ENCODE assay signal across 29 cellular contexts in the genomic region with DNA sequence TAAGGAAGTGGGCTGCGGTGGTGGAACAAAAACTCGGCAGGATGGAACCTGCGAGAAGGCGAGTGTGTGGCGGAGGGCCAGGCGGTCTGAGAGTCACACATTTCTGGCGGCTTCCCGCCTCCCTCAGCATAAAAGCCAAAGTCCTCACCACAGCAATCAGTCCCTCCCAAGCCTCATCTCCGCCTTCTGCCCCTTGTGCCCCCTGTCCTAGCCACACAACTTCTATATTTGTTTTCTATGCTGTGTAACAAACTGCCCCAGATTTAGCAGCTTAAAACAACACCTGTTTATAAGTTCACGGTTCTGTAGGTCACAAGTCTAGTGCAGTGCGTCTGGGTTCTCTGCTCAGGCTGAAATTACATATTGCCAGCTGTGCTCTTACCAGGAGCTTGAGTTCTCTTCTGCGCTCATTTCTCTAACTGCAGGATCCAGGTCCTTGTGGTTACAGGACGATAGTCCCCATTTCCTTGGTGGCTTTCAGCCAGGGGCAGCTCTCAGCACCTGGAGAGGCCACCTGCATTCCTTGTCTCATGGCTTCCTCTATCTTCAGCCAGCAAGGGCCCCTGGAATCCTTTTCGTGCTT. TPM values are rescaled to one million over a fixed set of nuclear protein-coding genes. Genes with fewer than 3 reads are reported as not detected.
DNase-seq lines count a peak whose midpoint lies in the region; ATAC-seq and TF ChIP-seq lines count a peak whose summit lies in the region.
"Had no signal": no experiment of that assay in that cellular context is flagged by ENCODE, and none has a peak within 500 bp of the region (broad histone marks: within the 10 kb centered on the region; RNA-seq: fewer than 3 reads in every experiment).

No MANE protein-coding gene starts in this region.

- WGBS in endodermal cell (ENCODE audit: insufficient coverage in 1 of 2, insufficient read length in 1 of 2), 2 experiments: 80 to 87% methylated on average over 6 to 14 of the region's 14 CpGs
- 58 to 64% methylated on average over 14 of the region's 14 CpGs for WGBS in thyroid gland, 2 donors

- peaks cover 24% of the 10 kb centered on the region for H3K27me3 Mint-ChIP-seq in activated CD8-positive, alpha-beta memory T cell treated with anti-CD3 and anti-CD28 coated beads, Interleukin-2, amount 10 ng/mL, durations not matched to agents 7 days and 5 days
- H3K27me3 Mint-ChIP-seq in endodermal cell (ENCODE audit: insufficient read depth) (peaks cover 19% of the 10 kb centered on the region), chondrocyte (ENCODE audit: low read depth) (peaks cover 54% of the 10 kb centered on the region)

- no peak for TF ChIP-seq CTCF in endodermal cell (conservative IDR thresholded peaks at IDR 0.05)
- TF ChIP-seq CTCF in thyroid gland (IDR thresholded peaks at IDR 0.05): no peak
- no peak for TF ChIP-seq CTCF in chondrocyte (IDR thresholded peaks at IDR 0.05)

- H3K36me3 ChIP-seq in endodermal cell (ENCODE audit: control insufficient read depth, insufficient read depth, low read length) (no peaks in the 10 kb centered on the region), thyroid gland (no peaks in the 10 kb centered on the region)
- H3K36me3 ChIP-seq: lower lobe of right lung, tibial artery had no signal

- peak; percentile 43 for DNase-seq in activated CD8-positive, alpha-beta memory T cell treated with anti-CD3 and anti-CD28 coated beads, Interleukin-2, amount 10 ng/mL, durations not matched to agents 7 days and 5 days
- no peak for DNase-seq in activated CD8-positive, alpha-beta memory T cell treated with anti-CD3 and anti-CD28 coated beads, Interleukin-2, amount 50 U/mL, for 4 hours
- peak; percentile 90 for DNase-seq in RPMI8226
- peak; percentile 45 for DNase-seq in endodermal cell
- peak; percentile 55 to 63 for DNase-seq in thyroid gland
- no peak for DNase-seq in NCI-H446 (lab: John Stamatoyannopoulos, UW)
- no peak for DNase-seq in chondrocyte (ENCODE audit: low spot score)
- no peak for DNase-seq in kidney tubule cell (ENCODE audit: low spot score)
- DNase-seq: 8988T; activated CD4-positive, alpha-beta T cell treated with anti-CD3 and anti-CD28 coated beads for 36 hours; activated naive CD8-positive, alpha-beta T cell treated with anti-CD3 and anti-CD28 coated beads for 36 hours; cerebellar nuclear complex; GOT3; kidney; lower lobe of right lung; MM.1S; NCI-H1694; NCI-H69; SIG-M5; small intestine; stimulated activated CD4-positive, alpha-beta T cell treated with anti-CD3 and anti-CD28 coated beads, Interleukin-4, amount 100 ng/mL, for 1 hour; stimulated activated naive CD8-positive, alpha-beta T cell treated with anti-CD3 and anti-CD28 coated beads, Interleukin-15, Interleukin-2, amounts not matched to agents 100 U/mL and 50 U/mL, for 24 hours; T-helper 1 cell; tibial artery had no signal

- no peaks in the 10 kb centered on the region for H3K36me3 Mint-ChIP-seq in activated CD8-positive, alpha-beta memory T cell treated with anti-CD3 and anti-CD28 coated beads, Interleukin-2, amount 10 ng/mL, durations not matched to agents 7 days and 5 days
- H3K36me3 Mint-ChIP-seq in endodermal cell (ENCODE audit: low read depth) (no peaks in the 10 kb centered on the region), chondrocyte (ENCODE audit: low read depth) (no peaks in the 10 kb centered on the region)
- H3K36me3 Mint-ChIP-seq: activated naive CD8-positive, alpha-beta T cell treated with anti-CD3 and anti-CD28 coated beads for 36 hours had no signal

- CTCF ChIA-PET in activated CD8-positive, alpha-beta memory T cell treated with anti-CD3 and anti-CD28 coated beads, Interleukin-2, amount 10 ng/mL, durations not matched to agents 7 days and 5 days (lab: Charles Lee): no interaction called here

- no peak overlapping the region for H3K4me3 Mint-ChIP-seq in activated CD8-positive, alpha-beta memory T cell treated with anti-CD3 and anti-CD28 coated beads, Interleukin-2, amount 10 ng/mL, durations not matched to agents 7 days and 5 days
- H3K4me3 Mint-ChIP-seq in endodermal cell: no peak overlapping the region
- no peak overlapping the region for H3K4me3 Mint-ChIP-seq in chondrocyte (ENCODE audit: unreplicated experiment)
- H3K4me3 Mint-ChIP-seq: activated CD4-positive, alpha-beta T cell treated with anti-CD3 and anti-CD28 coated beads for 36 hours; activated naive CD8-positive, alpha-beta T cell treated with anti-CD3 and anti-CD28 coated beads for 36 hours had no signal

- no peak overlapping the region for H3K27ac Mint-ChIP-seq in activated CD8-positive, alpha-beta memory T cell treated with anti-CD3 and anti-CD28 coated beads, Interleukin-2, amount 10 ng/mL, durations not matched to agents 7 days and 5 days
- H3K27ac Mint-ChIP-seq in endodermal cell (no peak overlapping the region), chondrocyte (ENCODE audit: unreplicated experiment) (no peak overlapping the region)
- H3K27ac Mint-ChIP-seq: activated CD4-positive, alpha-beta T cell treated with anti-CD3 and anti-CD28 coated beads for 36 hours; activated naive CD8-positive, alpha-beta T cell treated with anti-CD3 and anti-CD28 coated beads for 36 hours; activated T-helper 2 cell treated with anti-CD3 and anti-CD28 coated beads, Interferon-gamma antibody, Interleukin-2, Interleukin-4, amounts not matched to agents 10 μg/mL and 5 μg/mL and 100 μg/mL, durations not matched to agents 14 hours and 24 hours and 36 hours had no signal

- H3K27me3 ChIP-seq in endodermal cell (ENCODE audit: control insufficient read depth, insufficient read depth, low read length, poor library complexity, severe bottlenecking): peaks cover 30% of the 10 kb centered on the region
- no peaks in the 10 kb centered on the region for H3K27me3 ChIP-seq in thyroid gland

- H3K4me1 Mint-ChIP-seq in activated CD8-positive, alpha-beta memory T cell treated with anti-CD3 and anti-CD28 coated beads, Interleukin-2, amount 10 ng/mL, durations not matched to agents 7 days and 5 days: no peaks in the 10 kb centered on the region
- peaks cover 12% of the 10 kb centered on the region for H3K4me1 Mint-ChIP-seq in endodermal cell
- peaks cover 4% of the 10 kb centered on the region for H3K4me1 Mint-ChIP-seq in chondrocyte (ENCODE audit: low read depth)
- H3K4me1 Mint-ChIP-seq: activated CD4-positive, alpha-beta T cell treated with anti-CD3 and anti-CD28 coated beads for 36 hours; activated naive CD8-positive, alpha-beta T cell treated with anti-CD3 and anti-CD28 coated beads for 36 hours had no signal

- no peak for ATAC-seq in activated CD8-positive, alpha-beta memory T cell treated with anti-CD3 and anti-CD28 coated beads, Interleukin-2, amount 10 ng/mL, durations not matched to agents 7 days and 5 days
- ATAC-seq: activated CD4-positive, alpha-beta T cell treated with anti-CD3 and anti-CD28 coated beads for 36 hours; lower lobe of right lung; stimulated activated naive CD8-positive, alpha-beta T cell treated with anti-CD3 and anti-CD28 coated beads, Interleukin-15, Interleukin-2, amounts not matched to agents 100 U/mL and 50 U/mL, for 24 hours had no signal

- no peaks in the 10 kb centered on the region for H3K9me3 Mint-ChIP-seq in activated CD8-positive, alpha-beta memory T cell treated with anti-CD3 and anti-CD28 coated beads, Interleukin-2, amount 10 ng/mL, durations not matched to agents 7 days and 5 days (ENCODE audit: low read depth)
- H3K9me3 Mint-ChIP-seq in endodermal cell (no peaks in the 10 kb centered on the region), chondrocyte (ENCODE audit: low read depth) (no peaks in the 10 kb centered on the region)
- H3K9me3 Mint-ChIP-seq: activated naive CD8-positive, alpha-beta T cell treated with anti-CD3 and anti-CD28 coated beads for 36 hours; activated T-helper 2 cell treated with anti-CD3 and anti-CD28 coated beads, Interferon-gamma antibody, Interleukin-2, Interleukin-4, amounts not matched to agents 10 μg/mL and 5 μg/mL and 100 μg/mL, durations not matched to agents 14 hours and 24 hours and 36 hours had no signal

- no peak overlapping the region for H3K9ac ChIP-seq in endodermal cell (ENCODE audit: extremely low read depth, low read length, poor library complexity, severe bottlenecking)

- TF ChIP-seq POLR2A in thyroid gland (IDR thresholded peaks at IDR 0.05): no peak

- H3K9me3 ChIP-seq in endodermal cell (ENCODE audit: control insufficient read depth, low read length) (no peaks in the 10 kb centered on the region), thyroid gland (no peaks in the 10 kb centered on the region)
- H3K9me3 ChIP-seq: lower lobe of right lung, tibial artery had no signal

- intact Hi-C loops in thyroid gland (cut with DNase I): no loop called here

- H3K4me3 ChIP-seq in endodermal cell (ENCODE audit: low read length) (no peak overlapping the region), thyroid gland (replicated peaks in 1 of 3) (no peak overlapping the region)
- H3K4me3 ChIP-seq: lower lobe of right lung, tibial artery had no signal

- peaks cover 5% of the 10 kb centered on the region for H3K4me1 ChIP-seq in endodermal cell (ENCODE audit: control insufficient read depth, insufficient read depth, low read length)
- H3K4me1 ChIP-seq in thyroid gland: peaks cover 18 to 33% of the 10 kb centered on the region in 2 donors
- H3K4me1 ChIP-seq: lower lobe of right lung, tibial artery had no signal

- no peak overlapping the region for H3K27ac ChIP-seq in endodermal cell (ENCODE audit: low read depth, low read length)
- H3K27ac ChIP-seq in thyroid gland: peak overlapping the region; percentile 40 to 60 (median 47)
- H3K27ac ChIP-seq: HL-60, lower lobe of right lung, tibial artery had no signal

RNA-seq across cellular contexts. Expression of a gene that starts 11.7 kb away (rescaled TPM):
- not detected for total RNA-seq in activated CD8-positive, alpha-beta memory T cell treated with anti-CD3 and anti-CD28 coated beads, Interleukin-2, amount 10 ng/mL, durations not matched to agents 7 days and 5 days
- total RNA-seq in endodermal cell (not detected), thyroid gland (not detected), chondrocyte (not detected in 3 replicates)
- not detected for polyA plus RNA-seq in endodermal cell (2013, experiment 1 of 2)
- polyA plus RNA-seq in endodermal cell (2013, experiment 2 of 2): not detected
- total RNA-seq: activated CD4-positive, alpha-beta T cell treated with anti-CD3 and anti-CD28 coated beads for 36 hours; activated naive CD8-positive, alpha-beta T cell treated with anti-CD3 and anti-CD28 coated beads for 36 hours; activated T-helper 2 cell treated with anti-CD3 and anti-CD28 coated beads, Interferon-gamma antibody, Interleukin-2, Interleukin-4, amounts not matched to agents 10 μg/mL and 5 μg/mL and 100 μg/mL, durations not matched to agents 14 hours and 24 hours and 36 hours; astrocyte; frontal cortex; kidney; lower lobe of right lung had no signal
- polyA plus RNA-seq: esophagus, small intestine had no signal

RNA-seq across cellular contexts. Expression of a gene that starts 33.2 kb away (rescaled TPM):
- total RNA-seq in activated CD8-positive, alpha-beta memory T cell treated with anti-CD3 and anti-CD28 coated beads, Interleukin-2, amount 10 ng/mL, durations not matched to agents 7 days and 5 days: 10 to 100 TPM; 31.4 to 37.5 TPM
- 10 to 100 TPM; 41.2 to 43.8 TPM for total RNA-seq in endodermal cell
- polyA plus RNA-seq in endodermal cell (2013, experiment 1 of 2): 46.4 TPM
- 42.3 TPM for polyA plus RNA-seq in endodermal cell (2013, experiment 2 of 2)
- total RNA-seq in thyroid gland: 10 to 100 TPM; 17.5 to 26.4 (median 22.3) TPM
- 17.6 to 22.3 TPM (median 19.0 TPM) in 3 replicates for total RNA-seq in chondrocyte

RNA-seq across cellular contexts. Expression of a gene that starts 51.4 kb away (rescaled TPM):
- total RNA-seq in activated CD8-positive, alpha-beta memory T cell treated with anti-CD3 and anti-CD28 coated beads, Interleukin-2, amount 10 ng/mL, durations not matched to agents 7 days and 5 days: not detected
- 10 to 100 TPM; 45.6 to 49.6 TPM for total RNA-seq in endodermal cell
- polyA plus RNA-seq in endodermal cell (2013, experiment 1 of 2): 50.6 TPM
- 45.7 TPM for polyA plus RNA-seq in endodermal cell (2013, experiment 2 of 2)
- total RNA-seq in thyroid gland: 100 to 1,000 TPM in 1 of 4 donors, 10 to 100 TPM in 3; 34.0 to 113 (median 80.2) TPM
- total RNA-seq in chondrocyte: not detected in 3 replicates
- total RNA-seq: activated naive CD8-positive, alpha-beta T cell treated with anti-CD3 and anti-CD28 coated beads for 36 hours; activated T-helper 2 cell treated with anti-CD3 and anti-CD28 coated beads, Interferon-gamma antibody, Interleukin-2, Interleukin-4, amounts not matched to agents 10 μg/mL and 5 μg/mL and 100 μg/mL, durations not matched to agents 14 hours and 24 hours and 36 hours had no signal

Comparison
In these comparisons a context has a peak if more than half of its experiments do, and no peak if none do; other contexts are left out.
1. DNase-seq: peak in activated CD8-positive, alpha-beta memory T cell treated with anti-CD3 and anti-CD28 coated beads, Interleukin-2, amount 10 ng/mL, durations not matched to agents 7 days and 5 days (single experiment), RPMI8226 (single experiment), endodermal cell (single experiment) and thyroid gland (2 of 2); none in activated CD8-positive, alpha-beta memory T cell treated with anti-CD3 and anti-CD28 coated beads, Interleukin-2, amount 50 U/mL, for 4 hours (single experiment), NCI-H446 (0 of 2), chondrocyte (single experiment) and kidney tubule cell (single experiment).
2. RNA of a gene that starts 51.4 kb away (total RNA-seq): 34.0 to 113 TPM in thyroid gland and 45.6 to 49.6 TPM in endodermal cell; not detected in activated CD8-positive, alpha-beta memory T cell treated with anti-CD3 and anti-CD28 coated beads, Interleukin-2, amount 10 ng/mL, durations not matched to agents 7 days and 5 days and not detected in chondrocyte; every median in the first group is over 10 times any median in the second.